ENCODE assay signal across 8 cellular contexts in the genomic region with DNA sequence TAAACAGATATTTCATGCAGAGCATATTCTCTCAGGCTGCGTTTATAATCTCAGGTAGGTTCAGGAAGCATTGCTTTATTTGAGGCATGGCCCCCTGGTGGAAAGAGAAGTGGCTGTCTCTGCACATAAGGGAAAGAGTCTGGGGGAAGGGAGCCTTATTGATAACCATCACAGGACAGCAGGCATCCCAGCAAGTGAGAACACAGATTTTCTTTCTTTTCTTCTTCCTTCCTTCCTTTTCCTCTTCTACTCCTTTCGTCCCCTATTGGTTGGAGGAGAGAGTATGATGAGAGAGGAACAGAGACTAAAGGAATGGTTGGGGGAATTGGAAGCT. TPM values are rescaled to one million over a fixed set of nuclear protein-coding genes. Genes with fewer than 3 reads are reported as not detected.
A peak's percentile ranks its signal among the peaks of the same experiment; 100 is the strongest.
DNase-seq lines count a peak whose midpoint lies in the region; ATAC-seq and TF ChIP-seq lines count a peak whose summit lies in the region.

No MANE protein-coding gene starts in this region.

- TF ChIP-seq POLR2A in adrenal gland (IDR thresholded peaks at IDR 0.05): no peak

- no peak overlapping the region for H3K4me3 ChIP-seq in adrenal gland

- peak in 3 of 6 experiments; percentile 19 to 31 (median 22) for TF ChIP-seq CTCF in adrenal gland (IDR thresholded peaks at IDR 0.05)

- no peaks in the 10 kb centered on the region for H3K27me3 ChIP-seq in adrenal gland

- no peak overlapping the region for H3K27ac ChIP-seq in adrenal gland

- ATAC-seq in GM21360 (IDR thresholded peaks at IDR 0.05; ENCODE audit: unreplicated experiment) (peak; percentile 63), SK-N-SH treated with all-trans-retinoic acid at 6 μM for 48 hours (peak; percentile 89), GM21367 (IDR thresholded peaks at IDR 0.05; ENCODE audit: unreplicated experiment) (no peak), GM21390 (IDR thresholded peaks at IDR 0.05; ENCODE audit: unreplicated experiment) (no peak)

- no peaks in the 10 kb centered on the region for H3K36me3 ChIP-seq in adrenal gland (replicated peaks in 1 of 2)

- WGBS in adrenal gland, 4 donors: 63 to 72% (median 66%) methylated on average over 2 of the region's 2 CpGs

- H3K4me1 ChIP-seq in adrenal gland (replicated peaks in 1 of 2): peaks cover 5 to 7% of the 10 kb centered on the region in 2 donors

- H3K9me3 ChIP-seq in adrenal gland (replicated peaks in 1 of 3): no peaks in the 10 kb centered on the region

- intact Hi-C loops in adrenal gland (cut with DNase I): no loop called here

- DNase-seq in COR-L47 (lab: John Stamatoyannopoulos, UW) (peak; percentile 25), glomerular visceral epithelial cell (ENCODE audit: extremely low spot score) (peak; percentile 16), adrenal gland (no peak), CD1c-positive myeloid dendritic cell (ENCODE audit: extremely low spot score) (no peak)

TF ChIP-seq in SK-N-SH treated with all-trans-retinoic acid at 6 μM for 48 hours, 23 proteins besides CTCF, POLR2A, EP300 and RAD21:
- TF ChIP-seq CSDC2 (CRISPR knock-in tag; IDR thresholded peaks at IDR 0.05) (no peak), ZC3H10 (CRISPR knock-in tag; IDR thresholded peaks at IDR 0.05) (no peak), ESRRG (CRISPR knock-in tag; IDR thresholded peaks at IDR 0.05) (no peak), BACH2 (CRISPR knock-in tag; IDR thresholded peaks at IDR 0.05; ENCODE audit: borderline replicate concordance) (no peak), TOX (CRISPR knock-in tag; IDR thresholded peaks at IDR 0.05; ENCODE audit: borderline replicate concordance) (no peak)
- TF ChIP-seq, protein P1, sequence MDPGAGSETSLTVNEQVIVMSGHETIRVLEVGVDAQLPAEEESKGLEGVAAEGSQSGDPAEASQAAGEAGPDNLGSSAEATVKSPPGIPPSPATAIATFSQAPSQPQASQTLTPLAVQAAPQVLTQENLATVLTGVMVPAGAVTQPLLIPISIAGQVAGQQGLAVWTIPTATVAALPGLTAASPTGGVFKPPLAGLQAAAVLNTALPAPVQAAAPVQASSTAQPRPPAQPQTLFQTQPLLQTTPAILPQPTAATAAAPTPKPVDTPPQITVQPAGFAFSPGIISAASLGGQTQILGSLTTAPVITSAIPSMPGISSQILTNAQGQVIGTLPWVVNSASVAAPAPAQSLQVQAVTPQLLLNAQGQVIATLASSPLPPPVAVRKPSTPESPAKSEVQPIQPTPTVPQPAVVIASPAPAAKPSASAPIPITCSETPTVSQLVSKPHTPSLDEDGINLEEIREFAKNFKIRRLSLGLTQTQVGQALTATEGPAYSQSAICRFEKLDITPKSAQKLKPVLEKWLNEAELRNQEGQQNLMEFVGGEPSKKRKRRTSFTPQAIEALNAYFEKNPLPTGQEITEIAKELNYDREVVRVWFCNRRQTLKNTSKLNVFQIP (CRISPR knock-in tag; IDR thresholded peaks at IDR 0.05; ENCODE audit: borderline replicate concordance, low read depth): no peak
- TF ChIP-seq, protein P2, sequence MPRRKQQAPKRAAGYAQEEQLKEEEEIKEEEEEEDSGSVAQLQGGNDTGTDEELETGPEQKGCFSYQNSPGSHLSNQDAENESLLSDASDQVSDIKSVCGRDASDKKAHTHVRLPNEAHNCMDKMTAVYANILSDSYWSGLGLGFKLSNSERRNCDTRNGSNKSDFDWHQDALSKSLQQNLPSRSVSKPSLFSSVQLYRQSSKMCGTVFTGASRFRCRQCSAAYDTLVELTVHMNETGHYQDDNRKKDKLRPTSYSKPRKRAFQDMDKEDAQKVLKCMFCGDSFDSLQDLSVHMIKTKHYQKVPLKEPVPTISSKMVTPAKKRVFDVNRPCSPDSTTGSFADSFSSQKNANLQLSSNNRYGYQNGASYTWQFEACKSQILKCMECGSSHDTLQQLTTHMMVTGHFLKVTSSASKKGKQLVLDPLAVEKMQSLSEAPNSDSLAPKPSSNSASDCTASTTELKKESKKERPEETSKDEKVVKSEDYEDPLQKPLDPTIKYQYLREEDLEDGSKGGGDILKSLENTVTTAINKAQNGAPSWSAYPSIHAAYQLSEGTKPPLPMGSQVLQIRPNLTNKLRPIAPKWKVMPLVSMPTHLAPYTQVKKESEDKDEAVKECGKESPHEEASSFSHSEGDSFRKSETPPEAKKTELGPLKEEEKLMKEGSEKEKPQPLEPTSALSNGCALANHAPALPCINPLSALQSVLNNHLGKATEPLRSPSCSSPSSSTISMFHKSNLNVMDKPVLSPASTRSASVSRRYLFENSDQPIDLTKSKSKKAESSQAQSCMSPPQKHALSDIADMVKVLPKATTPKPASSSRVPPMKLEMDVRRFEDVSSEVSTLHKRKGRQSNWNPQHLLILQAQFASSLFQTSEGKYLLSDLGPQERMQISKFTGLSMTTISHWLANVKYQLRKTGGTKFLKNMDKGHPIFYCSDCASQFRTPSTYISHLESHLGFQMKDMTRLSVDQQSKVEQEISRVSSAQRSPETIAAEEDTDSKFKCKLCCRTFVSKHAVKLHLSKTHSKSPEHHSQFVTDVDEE (CRISPR knock-in tag; IDR thresholded peaks at IDR 0.05): no peak

RNA-seq across cellular contexts. Expression of a gene that starts 21.9 kb away (rescaled TPM):
- total RNA-seq in adrenal gland: 10 to 100 TPM; 16.0 to 92.5 (median 42.2) TPM
- 10 to 100 TPM; 11.6 to 98.3 (median 11.8) TPM for polyA plus RNA-seq in adrenal gland

Comparison
In these comparisons a context has a peak if more than half of its experiments do, and no peak if none do; other contexts are left out.
1. DNase-seq: peak in COR-L47 (single experiment) and glomerular visceral epithelial cell (single experiment); none in adrenal gland (0 of 7) and CD1c-positive myeloid dendritic cell (single experiment).
2. ATAC-seq: peak in GM21360 (single experiment) and SK-N-SH treated with all-trans-retinoic acid at 6 μM for 48 hours (single experiment); none in GM21367 (single experiment) and GM21390 (single experiment).